In genomic region chr7:76327610-76328009, GRCh38 we compare ENCODE assay signal across 14 cellular contexts. TPM values are rescaled to one million over a fixed set of nuclear protein-coding genes. Genes with fewer than 3 reads are reported as not detected.
DNase-seq lines count a peak whose midpoint lies in the region; ATAC-seq and TF ChIP-seq lines count a peak whose summit lies in the region.
"Had no signal": no experiment of that assay in that cellular context is flagged by ENCODE, and none has a peak within 500 bp of the region (broad histone marks: within the 10 kb centered on the region; RNA-seq: fewer than 3 reads in every experiment).

No MANE protein-coding gene starts in this region.

- H3K9me3 ChIP-seq in sigmoid colon: no peaks in the 10 kb centered on the region
- H3K9me3 ChIP-seq: spleen had no signal

- peaks cover 23% of the 10 kb centered on the region for H3K4me1 Mint-ChIP-seq in activated naive CD4-positive, alpha-beta T cell treated with anti-CD3 and anti-CD28 coated beads, Interleukin-2, amount 10 ng/mL, durations not matched to agents 7 days and 5 days
- H3K4me1 Mint-ChIP-seq in activated naive CD8-positive, alpha-beta T cell treated with anti-CD3 and anti-CD28 coated beads, Interleukin-2, amount 10 ng/mL, durations not matched to agents 7 days and 5 days: peaks cover 21% of the 10 kb centered on the region
- peaks cover 34% of the 10 kb centered on the region for H3K4me1 Mint-ChIP-seq in activated T-helper 1 cell treated with anti-CD3 and anti-CD28 coated beads, Interleukin-12 subunit alpha, Interleukin-12 subunit beta, Interleukin-2, Interleukin-4 antibody, amounts not matched to agents 30 ng/mL and 10 ng/mL and 1 ng/mL, durations not matched to agents 14 hours and 24 hours and 36 hours (ENCODE audit: low read depth)

- POLR2A ChIA-PET in activated naive CD8-positive, alpha-beta T cell treated with anti-CD3 and anti-CD28 coated beads, Interleukin-2, amount 10 ng/mL, durations not matched to agents 7 days and 5 days (lab: Charles Lee): interaction anchor here (0.6 to 2.2 kb wide), 3 partner anchors 9 to 678 kb away, joined by 3 to 11 read pairs (median 4); no protein-coding TSS in a partner anchor

- WGBS in sigmoid colon, 2 donors: 51 to 64% methylated on average over 7 of the region's 7 CpGs

- DNase-seq in activated naive CD4-positive, alpha-beta T cell treated with anti-CD3 and anti-CD28 coated beads, Interleukin-2, amount 10 ng/mL, durations not matched to agents 7 days and 5 days: no peak
- no peak for DNase-seq in activated naive CD4-positive, alpha-beta T cell treated with Interleukin-2 at 50 U/mL for 16 hours
- peak; percentile 96 for DNase-seq in KBM-7
- no peak for DNase-seq in activated naive CD8-positive, alpha-beta T cell treated with anti-CD3 and anti-CD28 coated beads, Interleukin-2, amount 10 ng/mL, durations not matched to agents 7 days and 5 days
- DNase-seq in sigmoid colon: peak; percentile 4
- DNase-seq in inferior parietal cortex (ENCODE audit: extremely low spot score): no peak
- DNase-seq in activated T-helper 1 cell treated with anti-CD3 and anti-CD28 coated beads, Interleukin-12 subunit alpha, Interleukin-12 subunit beta, Interleukin-2, Interleukin-4 antibody, amounts not matched to agents 30 ng/mL and 10 ng/mL and 1 ng/mL, durations not matched to agents 14 hours and 24 hours and 36 hours (ENCODE audit: low spot score): no peak
- DNase-seq: DMS 273 treated with DMSO at 0.1 percent for 48 hours; effector CD8-positive, alpha-beta T cell; mesendoderm; NCI-H1694; spleen had no signal

- H3K36me3 ChIP-seq in sigmoid colon: peaks cover 0 to 48% (median 16%) of the 10 kb centered on the region in 4 donors

- H3K9me3 Mint-ChIP-seq in activated naive CD4-positive, alpha-beta T cell treated with anti-CD3 and anti-CD28 coated beads, Interleukin-2, amount 10 ng/mL, durations not matched to agents 7 days and 5 days: no peaks in the 10 kb centered on the region
- H3K9me3 Mint-ChIP-seq in activated naive CD8-positive, alpha-beta T cell treated with anti-CD3 and anti-CD28 coated beads, Interleukin-2, amount 10 ng/mL, durations not matched to agents 7 days and 5 days: no peaks in the 10 kb centered on the region
- no peaks in the 10 kb centered on the region for H3K9me3 Mint-ChIP-seq in activated T-helper 1 cell treated with anti-CD3 and anti-CD28 coated beads, Interleukin-12 subunit alpha, Interleukin-12 subunit beta, Interleukin-2, Interleukin-4 antibody, amounts not matched to agents 30 ng/mL and 10 ng/mL and 1 ng/mL, durations not matched to agents 14 hours and 24 hours and 36 hours

- H3K27ac Mint-ChIP-seq in activated naive CD4-positive, alpha-beta T cell treated with anti-CD3 and anti-CD28 coated beads, Interleukin-2, amount 10 ng/mL, durations not matched to agents 7 days and 5 days: peak overlapping the region; percentile 45
- peak overlapping the region; percentile 51 for H3K27ac Mint-ChIP-seq in activated naive CD8-positive, alpha-beta T cell treated with anti-CD3 and anti-CD28 coated beads, Interleukin-2, amount 10 ng/mL, durations not matched to agents 7 days and 5 days
- H3K27ac Mint-ChIP-seq in activated T-helper 1 cell treated with anti-CD3 and anti-CD28 coated beads, Interleukin-12 subunit alpha, Interleukin-12 subunit beta, Interleukin-2, Interleukin-4 antibody, amounts not matched to agents 30 ng/mL and 10 ng/mL and 1 ng/mL, durations not matched to agents 14 hours and 24 hours and 36 hours: no peak overlapping the region

- TF ChIP-seq EP300 in sigmoid colon (IDR thresholded peaks at IDR 0.05): no peak

- H3K27me3 ChIP-seq in sigmoid colon: no peaks in the 10 kb centered on the region
- H3K27me3 ChIP-seq: spleen had no signal

- no peaks in the 10 kb centered on the region for H3K27me3 Mint-ChIP-seq in activated naive CD4-positive, alpha-beta T cell treated with anti-CD3 and anti-CD28 coated beads, Interleukin-2, amount 10 ng/mL, durations not matched to agents 7 days and 5 days
- H3K27me3 Mint-ChIP-seq in activated naive CD8-positive, alpha-beta T cell treated with anti-CD3 and anti-CD28 coated beads, Interleukin-2, amount 10 ng/mL, durations not matched to agents 7 days and 5 days: no peaks in the 10 kb centered on the region
- no peaks in the 10 kb centered on the region for H3K27me3 Mint-ChIP-seq in activated T-helper 1 cell treated with anti-CD3 and anti-CD28 coated beads, Interleukin-12 subunit alpha, Interleukin-12 subunit beta, Interleukin-2, Interleukin-4 antibody, amounts not matched to agents 30 ng/mL and 10 ng/mL and 1 ng/mL, durations not matched to agents 14 hours and 24 hours and 36 hours (ENCODE audit: insufficient read depth)

- TF ChIP-seq CTCF in sigmoid colon (IDR thresholded peaks at IDR 0.05): no peak

- peak overlapping the region in 1 of 4 donors; percentile 48 for H3K27ac ChIP-seq in sigmoid colon

- CTCF ChIA-PET in activated naive CD4-positive, alpha-beta T cell treated with anti-CD3 and anti-CD28 coated beads, Interleukin-2, amount 10 ng/mL, durations not matched to agents 7 days and 5 days (lab: Charles Lee): no interaction called here

- H3K4me3 ChIP-seq in sigmoid colon: no peak overlapping the region
- H3K4me3 ChIP-seq: spleen had no signal

- ATAC-seq in activated naive CD8-positive, alpha-beta T cell treated with anti-CD3 and anti-CD28 coated beads, Interleukin-2, amount 10 ng/mL, durations not matched to agents 7 days and 5 days (ENCODE audit: low read depth): peak; percentile 43
- no peak for ATAC-seq in HG03095 (IDR thresholded peaks at IDR 0.05; ENCODE audit: unreplicated experiment)
- ATAC-seq: HCT116 had no signal

- TF ChIP-seq POLR2A in sigmoid colon (IDR thresholded peaks at IDR 0.05): no peak

- H3K4me1 ChIP-seq in sigmoid colon: peaks cover 0 to 40% (median 16%) of the 10 kb centered on the region in 4 donors

- in situ Hi-C loops in KBM-7 (cut with MboI; ENCODE audit: low pct_unique_long_range_greater_than_20kb, low sequenced_read_pairs): no loop called here

- no peak overlapping the region for H3K4me3 Mint-ChIP-seq in activated naive CD4-positive, alpha-beta T cell treated with anti-CD3 and anti-CD28 coated beads, Interleukin-2, amount 10 ng/mL, durations not matched to agents 7 days and 5 days
- H3K4me3 Mint-ChIP-seq in activated naive CD8-positive, alpha-beta T cell treated with anti-CD3 and anti-CD28 coated beads, Interleukin-2, amount 10 ng/mL, durations not matched to agents 7 days and 5 days: peak overlapping the region; percentile 13
- no peak overlapping the region for H3K4me3 Mint-ChIP-seq in activated T-helper 1 cell treated with anti-CD3 and anti-CD28 coated beads, Interleukin-12 subunit alpha, Interleukin-12 subunit beta, Interleukin-2, Interleukin-4 antibody, amounts not matched to agents 30 ng/mL and 10 ng/mL and 1 ng/mL, durations not matched to agents 14 hours and 24 hours and 36 hours

- H3K36me3 Mint-ChIP-seq in activated naive CD4-positive, alpha-beta T cell treated with anti-CD3 and anti-CD28 coated beads, Interleukin-2, amount 10 ng/mL, durations not matched to agents 7 days and 5 days: peaks cover 37% of the 10 kb centered on the region
- peaks cover 21% of the 10 kb centered on the region for H3K36me3 Mint-ChIP-seq in activated naive CD8-positive, alpha-beta T cell treated with anti-CD3 and anti-CD28 coated beads, Interleukin-2, amount 10 ng/mL, durations not matched to agents 7 days and 5 days
- H3K36me3 Mint-ChIP-seq in activated T-helper 1 cell treated with anti-CD3 and anti-CD28 coated beads, Interleukin-12 subunit alpha, Interleukin-12 subunit beta, Interleukin-2, Interleukin-4 antibody, amounts not matched to agents 30 ng/mL and 10 ng/mL and 1 ng/mL, durations not matched to agents 14 hours and 24 hours and 36 hours (ENCODE audit: low read depth): peaks cover 41% of the 10 kb centered on the region

- intact Hi-C loops in sigmoid colon (cut with DNase I): no loop called here
- intact Hi-C loops in activated T-helper 1 cell treated with anti-CD3 and anti-CD28 coated beads, Interleukin-12 subunit alpha, Interleukin-12 subunit beta, Interleukin-2, Interleukin-4 antibody, amounts not matched to agents 30 ng/mL and 10 ng/mL and 1 ng/mL, durations not matched to agents 14 hours and 24 hours and 36 hours (cut with micrococcal nuclease): no loop called here

RNA-seq across cellular contexts. Expression of gene HSPB1, which starts 25.1 kb away (rescaled TPM):
- total RNA-seq in activated naive CD8-positive, alpha-beta T cell treated with anti-CD3 and anti-CD28 coated beads, Interleukin-2, amount 10 ng/mL, durations not matched to agents 7 days and 5 days: 10 to 100 TPM; 43.3 to 47.9 TPM
- 1,000 to 10,000 TPM in 3 of 4 donors, 100 to 1,000 TPM in 1; 929 to 2,528 (median 1,357) TPM for total RNA-seq in sigmoid colon
- polyA plus RNA-seq in sigmoid colon: 100 to 1,000 TPM; 202 to 340 (median 208) TPM
- total RNA-seq in activated T-helper 1 cell treated with anti-CD3 and anti-CD28 coated beads, Interleukin-12 subunit alpha, Interleukin-12 subunit beta, Interleukin-2, Interleukin-4 antibody, amounts not matched to agents 30 ng/mL and 10 ng/mL and 1 ng/mL, durations not matched to agents 14 hours and 24 hours and 36 hours: 78.4 and 87.2 TPM in 2 replicates

RNA-seq across cellular contexts. Expression of gene YWHAG, which starts 31.2 kb away (rescaled TPM):
- 10 to 100 TPM; 62.7 to 66.5 TPM for total RNA-seq in activated naive CD8-positive, alpha-beta T cell treated with anti-CD3 and anti-CD28 coated beads, Interleukin-2, amount 10 ng/mL, durations not matched to agents 7 days and 5 days
- total RNA-seq in sigmoid colon: 10 to 100 TPM; 42.5 to 59.0 (median 52.3) TPM
- 10 to 100 TPM; 45.6 to 64.0 (median 62.4) TPM for polyA plus RNA-seq in sigmoid colon
- 165 and 167 TPM in 2 replicates for total RNA-seq in activated T-helper 1 cell treated with anti-CD3 and anti-CD28 coated beads, Interleukin-12 subunit alpha, Interleukin-12 subunit beta, Interleukin-2, Interleukin-4 antibody, amounts not matched to agents 30 ng/mL and 10 ng/mL and 1 ng/mL, durations not matched to agents 14 hours and 24 hours and 36 hours

Comparison
In these comparisons a context has a peak if more than half of its experiments do, and no peak if none do; other contexts are left out.
1. DNase-seq: peak in KBM-7 (single experiment) and sigmoid colon (single experiment); none in activated naive CD4-positive, alpha-beta T cell treated with anti-CD3 and anti-CD28 coated beads, Interleukin-2, amount 10 ng/mL, durations not matched to agents 7 days and 5 days (single experiment), activated naive CD4-positive, alpha-beta T cell treated with Interleukin-2 at 50 U/mL for 16 hours (single experiment), activated naive CD8-positive, alpha-beta T cell treated with anti-CD3 and anti-CD28 coated beads, Interleukin-2, amount 10 ng/mL, durations not matched to agents 7 days and 5 days (single experiment), inferior parietal cortex (single experiment) and activated T-helper 1 cell treated with anti-CD3 and anti-CD28 coated beads, Interleukin-12 subunit alpha, Interleukin-12 subunit beta, Interleukin-2, Interleukin-4 antibody, amounts not matched to agents 30 ng/mL and 10 ng/mL and 1 ng/mL, durations not matched to agents 14 hours and 24 hours and 36 hours (single experiment).
2. RNA of gene HSPB1, which starts 25.1 kb away (total RNA-seq): 929 to 2,528 TPM in sigmoid colon; 78.4 to 87.2 TPM in activated T-helper 1 cell treated with anti-CD3 and anti-CD28 coated beads, Interleukin-12 subunit alpha, Interleukin-12 subunit beta, Interleukin-2, Interleukin-4 antibody, amounts not matched to agents 30 ng/mL and 10 ng/mL and 1 ng/mL, durations not matched to agents 14 hours and 24 hours and 36 hours and 43.3 to 47.9 TPM in activated naive CD8-positive, alpha-beta T cell treated with anti-CD3 and anti-CD28 coated beads, Interleukin-2, amount 10 ng/mL, durations not matched to agents 7 days and 5 days; every median in the first group is over 10 times any median in the second.